21 cellular contexts compared by ENCODE assay signal in genomic region chr3:141380279-141380678, GRCh38. TPM values are rescaled to one million over a fixed set of nuclear protein-coding genes. Genes with fewer than 3 reads are reported as not detected.
DNase-seq lines count a peak whose midpoint lies in the region; ATAC-seq, FAIRE-seq and TF ChIP-seq lines count a peak whose summit lies in the region.
"Had no signal": no experiment of that assay in that cellular context is flagged by ENCODE, and none has a peak within 500 bp of the region (broad histone marks: within the 10 kb centered on the region; RNA-seq: fewer than 3 reads in every experiment).

No MANE protein-coding gene starts in this region.

- H3K4me1 Mint-ChIP-seq in CD8-positive, alpha-beta T cell (ENCODE audit: low read depth), result peaks cover 31% of the 10 kb centered on the region
- peaks cover 59% of the 10 kb centered on the region for H3K4me1 Mint-ChIP-seq in activated CD4-positive, alpha-beta memory T cell treated with anti-CD3 and anti-CD28 coated beads, Interleukin-2, amount 10 ng/mL, durations not matched to agents 7 days and 5 days
- H3K4me1 Mint-ChIP-seq in activated T-helper 1 cell treated with anti-CD3 and anti-CD28 coated beads, Interleukin-12 subunit alpha, Interleukin-12 subunit beta, Interleukin-2, Interleukin-4 antibody, amounts not matched to agents 30 ng/mL and 10 ng/mL and 1 ng/mL, durations not matched to agents 14 hours and 24 hours and 36 hours (ENCODE audit: low read depth), result peaks cover 39% of the 10 kb centered on the region

- peak overlapping the region; percentile 75 for H3K27ac Mint-ChIP-seq in CD8-positive, alpha-beta T cell
- H3K27ac Mint-ChIP-seq in activated CD4-positive, alpha-beta memory T cell treated with anti-CD3 and anti-CD28 coated beads, Interleukin-2, amount 10 ng/mL, durations not matched to agents 7 days and 5 days, result peak overlapping the region; percentile 98
- no peak overlapping the region for H3K27ac Mint-ChIP-seq in activated T-helper 1 cell treated with anti-CD3 and anti-CD28 coated beads, Interleukin-12 subunit alpha, Interleukin-12 subunit beta, Interleukin-2, Interleukin-4 antibody, amounts not matched to agents 30 ng/mL and 10 ng/mL and 1 ng/mL, durations not matched to agents 14 hours and 24 hours and 36 hours
- H3K27ac Mint-ChIP-seq: naive thymus-derived CD4-positive, alpha-beta T cell had no signal

- peak; percentile 14 for FAIRE-seq in GM12892 (lab: Jason Lieb, UNC)
- FAIRE-seq: D721Med, endometrium, HTR-8/SVneo, pancreas had no signal

- intact Hi-C loops in CD8-positive, alpha-beta T cell (cut with DNase I, micrococcal nuclease), result no loop called here
- intact Hi-C loops in activated T-helper 1 cell treated with anti-CD3 and anti-CD28 coated beads, Interleukin-12 subunit alpha, Interleukin-12 subunit beta, Interleukin-2, Interleukin-4 antibody, amounts not matched to agents 30 ng/mL and 10 ng/mL and 1 ng/mL, durations not matched to agents 14 hours and 24 hours and 36 hours (cut with micrococcal nuclease), result no loop called here

- TF ChIP-seq CTCF in CD8-positive, alpha-beta T cell (IDR thresholded peaks at IDR 0.05), result no peak

- no peaks in the 10 kb centered on the region for H3K27me3 Mint-ChIP-seq in CD8-positive, alpha-beta T cell (ENCODE audit: low read depth)
- H3K27me3 Mint-ChIP-seq in activated CD4-positive, alpha-beta memory T cell treated with anti-CD3 and anti-CD28 coated beads, Interleukin-2, amount 10 ng/mL, durations not matched to agents 7 days and 5 days, result no peaks in the 10 kb centered on the region
- H3K27me3 Mint-ChIP-seq in activated T-helper 1 cell treated with anti-CD3 and anti-CD28 coated beads, Interleukin-12 subunit alpha, Interleukin-12 subunit beta, Interleukin-2, Interleukin-4 antibody, amounts not matched to agents 30 ng/mL and 10 ng/mL and 1 ng/mL, durations not matched to agents 14 hours and 24 hours and 36 hours (ENCODE audit: insufficient read depth), result no peaks in the 10 kb centered on the region

- no peaks in the 10 kb centered on the region for H3K27me3 ChIP-seq in CD8-positive, alpha-beta T cell (ENCODE audit: insufficient read depth, low read length)
- no peaks in the 10 kb centered on the region for H3K27me3 ChIP-seq in muscle layer of duodenum (ENCODE audit: low read depth, low read length)
- no peaks in the 10 kb centered on the region for H3K27me3 ChIP-seq in effector memory CD4-positive, alpha-beta T cell (replicated peaks; ENCODE audit: control insufficient read depth, insufficient read depth, low read length, poor library complexity, severe bottlenecking)
- H3K27me3 ChIP-seq: heart left ventricle, pancreas, testis had no signal

- no peak for ATAC-seq in CD8-positive, alpha-beta T cell
- ATAC-seq: heart left ventricle; naive thymus-derived CD4-positive, alpha-beta T cell; pancreas had no signal

- peak; percentile 36; the same call in 1 of the 2 replicates for TF ChIP-seq POLR2A in GM12892 (IDR thresholded peaks at IDR 0.05; ENCODE audit: low read depth, low read length)

- H3K9me3 ChIP-seq in CD8-positive, alpha-beta T cell (ENCODE audit: low read length), result no peaks in the 10 kb centered on the region
- H3K9me3 ChIP-seq in muscle layer of duodenum (ENCODE audit: control insufficient read depth in 1 of 2, low read length in 2 of 2), result no peaks in the 10 kb centered on the region
- no peaks in the 10 kb centered on the region for H3K9me3 ChIP-seq in effector memory CD4-positive, alpha-beta T cell (ENCODE audit: control insufficient read depth, low read length)
- H3K9me3 ChIP-seq: heart left ventricle, pancreas, testis had no signal

- H3K36me3 Mint-ChIP-seq in CD8-positive, alpha-beta T cell, result no peaks in the 10 kb centered on the region
- H3K36me3 Mint-ChIP-seq in activated CD4-positive, alpha-beta memory T cell treated with anti-CD3 and anti-CD28 coated beads, Interleukin-2, amount 10 ng/mL, durations not matched to agents 7 days and 5 days (ENCODE audit: low read depth), result peaks cover 36% of the 10 kb centered on the region
- peaks cover 3% of the 10 kb centered on the region for H3K36me3 Mint-ChIP-seq in activated T-helper 1 cell treated with anti-CD3 and anti-CD28 coated beads, Interleukin-12 subunit alpha, Interleukin-12 subunit beta, Interleukin-2, Interleukin-4 antibody, amounts not matched to agents 30 ng/mL and 10 ng/mL and 1 ng/mL, durations not matched to agents 14 hours and 24 hours and 36 hours (ENCODE audit: low read depth)

- H3K9me3 Mint-ChIP-seq in CD8-positive, alpha-beta T cell, result no peaks in the 10 kb centered on the region
- peaks cover 5% of the 10 kb centered on the region for H3K9me3 Mint-ChIP-seq in activated CD4-positive, alpha-beta memory T cell treated with anti-CD3 and anti-CD28 coated beads, Interleukin-2, amount 10 ng/mL, durations not matched to agents 7 days and 5 days
- no peaks in the 10 kb centered on the region for H3K9me3 Mint-ChIP-seq in activated T-helper 1 cell treated with anti-CD3 and anti-CD28 coated beads, Interleukin-12 subunit alpha, Interleukin-12 subunit beta, Interleukin-2, Interleukin-4 antibody, amounts not matched to agents 30 ng/mL and 10 ng/mL and 1 ng/mL, durations not matched to agents 14 hours and 24 hours and 36 hours
- H3K9me3 Mint-ChIP-seq: naive thymus-derived CD4-positive, alpha-beta T cell had no signal

- H3K36me3 ChIP-seq in CD8-positive, alpha-beta T cell (ENCODE audit: insufficient read depth, low read length), result no peaks in the 10 kb centered on the region
- H3K36me3 ChIP-seq in muscle layer of duodenum (ENCODE audit: control insufficient read depth in 1 of 2, insufficient read depth in 2 of 2, low read length in 2 of 2), result peaks cover 0 to 14% of the 10 kb centered on the region in 2 donors
- H3K36me3 ChIP-seq in effector memory CD4-positive, alpha-beta T cell (ENCODE audit: control insufficient read depth, insufficient read depth, low read length), result no peaks in the 10 kb centered on the region
- H3K36me3 ChIP-seq: pancreas had no signal

- CTCF ChIA-PET in CD8-positive, alpha-beta T cell (lab: Charles Lee), result interaction anchor here (0.8 to 2.2 kb wide), 5 partner anchors 21 to 72 kb away, joined by 3 to 7 read pairs (median 3); no protein-coding TSS in a partner anchor
- CTCF ChIA-PET in activated CD4-positive, alpha-beta memory T cell treated with anti-CD3 and anti-CD28 coated beads, Interleukin-2, amount 10 ng/mL, durations not matched to agents 7 days and 5 days (lab: Charles Lee), result no interaction called here

- POLR2A ChIA-PET in CD8-positive, alpha-beta T cell (lab: Charles Lee), result interaction anchor here (1.1 to 1.6 kb wide), 2 partner anchors 10 to 32 kb away, joined by 4 read pairs; no protein-coding TSS in a partner anchor
- POLR2A ChIA-PET in activated CD4-positive, alpha-beta memory T cell treated with anti-CD3 and anti-CD28 coated beads, Interleukin-2, amount 10 ng/mL, durations not matched to agents 7 days and 5 days (lab: Charles Lee), result interaction anchor here (3.1 to 18.6 kb wide), 2 partner anchors 9 to 27 kb away, joined by 30 to 320 read pairs; no protein-coding TSS in a partner anchor

- H3K4me3 Mint-ChIP-seq in CD8-positive, alpha-beta T cell, result no peak overlapping the region
- peak overlapping the region; percentile 11 for H3K4me3 Mint-ChIP-seq in activated CD4-positive, alpha-beta memory T cell treated with anti-CD3 and anti-CD28 coated beads, Interleukin-2, amount 10 ng/mL, durations not matched to agents 7 days and 5 days
- no peak overlapping the region for H3K4me3 Mint-ChIP-seq in activated T-helper 1 cell treated with anti-CD3 and anti-CD28 coated beads, Interleukin-12 subunit alpha, Interleukin-12 subunit beta, Interleukin-2, Interleukin-4 antibody, amounts not matched to agents 30 ng/mL and 10 ng/mL and 1 ng/mL, durations not matched to agents 14 hours and 24 hours and 36 hours
- H3K4me3 Mint-ChIP-seq: naive thymus-derived CD4-positive, alpha-beta T cell had no signal

- DNase-seq in CD8-positive, alpha-beta T cell, result no peak
- DNase-seq in GM12892 (ENCODE audit: insufficient read length), result no peak
- DNase-seq in activated CD4-positive, alpha-beta memory T cell treated with anti-CD3 and anti-CD28 coated beads, Interleukin-2, amount 10 ng/mL, durations not matched to agents 7 days and 5 days, result no peak
- no peak for DNase-seq in effector memory CD4-positive, alpha-beta T cell
- no peak for DNase-seq in activated T-helper 1 cell treated with anti-CD3 and anti-CD28 coated beads, Interleukin-12 subunit alpha, Interleukin-12 subunit beta, Interleukin-2, Interleukin-4 antibody, amounts not matched to agents 30 ng/mL and 10 ng/mL and 1 ng/mL, durations not matched to agents 14 hours and 24 hours and 36 hours (ENCODE audit: low spot score)
- no peak for DNase-seq in HCEC 1CT
- no peak for DNase-seq in NCI-H2196 treated with DMSO at 0.1 percent for 48 hours (lab: John Stamatoyannopoulos, UW; ENCODE audit: unreplicated experiment)
- DNase-seq: aorta; GDM1; heart left ventricle; naive thymus-derived CD4-positive, alpha-beta T cell; NCI-H345; NK-92 treated with Interleukin-12 subunit alpha and Interleukin-12 subunit beta, amount 100 ng/mL, for 24 hours; pancreas; stimulated activated CD8-positive, alpha-beta memory T cell treated with anti-CD3 and anti-CD28 coated beads, Interleukin-4, amount 100 ng/mL, for 48 hours; testis had no signal

- H3K4me3 ChIP-seq in CD8-positive, alpha-beta T cell (ENCODE audit: low read depth, low read length), result no peak overlapping the region
- H3K4me3 ChIP-seq in muscle layer of duodenum (ENCODE audit: low read depth in 1 of 2, low read length in 2 of 2), result no peak overlapping the region
- H3K4me3 ChIP-seq in effector memory CD4-positive, alpha-beta T cell (ENCODE audit: insufficient read depth, low read depth, low read length, poor library complexity, severe bottlenecking), result no peak overlapping the region
- H3K4me3 ChIP-seq: heart left ventricle, pancreas, testis had no signal

- peaks cover 9% of the 10 kb centered on the region for H3K4me1 ChIP-seq in CD8-positive, alpha-beta T cell (ENCODE audit: insufficient read depth, low read length)
- peaks cover 0 to 5% of the 10 kb centered on the region in 2 donors for H3K4me1 ChIP-seq in muscle layer of duodenum (ENCODE audit: control insufficient read depth in 1 of 2, insufficient read depth in 2 of 2, low read length in 2 of 2)
- no peaks in the 10 kb centered on the region for H3K4me1 ChIP-seq in effector memory CD4-positive, alpha-beta T cell (ENCODE audit: control insufficient read depth, insufficient read depth, low read length, poor library complexity, severe bottlenecking)
- H3K4me1 ChIP-seq: pancreas, testis had no signal

- H3K27ac ChIP-seq in CD8-positive, alpha-beta T cell (ENCODE audit: low read depth, low read length), result no peak overlapping the region
- H3K27ac ChIP-seq in muscle layer of duodenum (ENCODE audit: low read length), result peak overlapping the region; percentile 11
- H3K27ac ChIP-seq in effector memory CD4-positive, alpha-beta T cell (ENCODE audit: insufficient read depth, low read length, poor library complexity, severe bottlenecking), result no peak overlapping the region
- H3K27ac ChIP-seq: pancreas, RWPE1, testis had no signal

RNA-seq across cellular contexts. Expression of gene ZBTB38, which starts 12.0 kb away (rescaled TPM):
- 10 to 100 TPM; 22.7 to 24.3 TPM for total RNA-seq in CD8-positive, alpha-beta T cell
- 101 TPM for polyA plus RNA-seq in GM12892 (2012; ENCODE audit: missing spikeins)
- total RNA-seq in activated CD4-positive, alpha-beta memory T cell treated with anti-CD3 and anti-CD28 coated beads, Interleukin-2, amount 10 ng/mL, durations not matched to agents 7 days and 5 days, result 10 to 100 TPM; 36.0 to 39.6 TPM
- 20.0 and 21.0 TPM in 2 replicates for total RNA-seq in activated T-helper 1 cell treated with anti-CD3 and anti-CD28 coated beads, Interleukin-12 subunit alpha, Interleukin-12 subunit beta, Interleukin-2, Interleukin-4 antibody, amounts not matched to agents 30 ng/mL and 10 ng/mL and 1 ng/mL, durations not matched to agents 14 hours and 24 hours and 36 hours
